10 cellular contexts compared by ENCODE assay signal in the genomic region with DNA sequence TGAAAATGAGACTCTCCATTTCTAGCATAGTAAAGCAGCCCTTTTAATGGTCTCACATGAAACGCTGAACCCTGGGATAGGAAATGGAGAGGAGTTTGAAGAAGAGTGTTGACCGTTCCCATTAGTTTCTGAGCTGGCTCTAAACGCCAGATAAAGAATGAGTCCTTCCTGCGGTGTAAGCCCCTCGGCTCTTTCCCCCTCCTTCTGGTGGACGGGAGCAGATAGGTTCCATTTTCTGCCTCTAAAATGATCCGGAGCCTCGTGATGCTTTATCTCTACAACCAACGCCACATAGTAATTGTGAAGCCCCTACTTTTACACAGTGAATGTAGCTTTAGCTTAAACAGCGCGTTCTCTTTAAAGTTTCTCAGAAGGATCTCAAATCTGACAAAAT. TPM values are rescaled to one million over a fixed set of nuclear protein-coding genes. Genes with fewer than 3 reads are reported as not detected.
DNase-seq lines count a peak whose midpoint lies in the region; ATAC-seq, FAIRE-seq and TF ChIP-seq lines count a peak whose summit lies in the region.
"Had no signal": no experiment of that assay in that cellular context is flagged by ENCODE, and none has a peak within 500 bp of the region (broad histone marks: within the 10 kb centered on the region; RNA-seq: fewer than 3 reads in every experiment).

No MANE protein-coding gene starts in this region.

- peaks cover 43% of the 10 kb centered on the region for H3K27me3 Mint-ChIP-seq in stimulated activated naive CD8-positive, alpha-beta T cell treated with anti-CD3 and anti-CD28 coated beads, Interleukin-15, Interleukin-2, amounts not matched to agents 100 ng/mL and 50 ng/mL, for 24 hours
- H3K27me3 Mint-ChIP-seq in stimulated activated naive CD8-positive, alpha-beta T cell treated with anti-CD3 and anti-CD28 coated beads, Interleukin-15, amount 100 ng/mL, for 72 hours, result peaks cover 45% of the 10 kb centered on the region
- peaks cover 2% of the 10 kb centered on the region for H3K27me3 Mint-ChIP-seq in endodermal cell (ENCODE audit: insufficient read depth)
- H3K27me3 Mint-ChIP-seq in naive thymus-derived CD4-positive, alpha-beta T cell, result peaks cover 18 to 49% (median 31%) of the 10 kb centered on the region in 5 donors

- peak overlapping the region; percentile 20 for H3K4me3 Mint-ChIP-seq in stimulated activated naive CD8-positive, alpha-beta T cell treated with anti-CD3 and anti-CD28 coated beads, Interleukin-15, Interleukin-2, amounts not matched to agents 100 ng/mL and 50 ng/mL, for 24 hours
- H3K4me3 Mint-ChIP-seq in stimulated activated naive CD8-positive, alpha-beta T cell treated with anti-CD3 and anti-CD28 coated beads, Interleukin-15, amount 100 ng/mL, for 72 hours, result peak overlapping the region in 1 of 2 donors; percentile 19
- peak overlapping the region; percentile 65 for H3K4me3 Mint-ChIP-seq in endodermal cell
- peak overlapping the region in 8 of 10 donors; percentile 13 to 80 (median 60) for H3K4me3 Mint-ChIP-seq in naive thymus-derived CD4-positive, alpha-beta T cell

- no peaks in the 10 kb centered on the region for H3K36me3 Mint-ChIP-seq in stimulated activated naive CD8-positive, alpha-beta T cell treated with anti-CD3 and anti-CD28 coated beads, Interleukin-15, Interleukin-2, amounts not matched to agents 100 ng/mL and 50 ng/mL, for 24 hours (ENCODE audit: low read depth)
- H3K36me3 Mint-ChIP-seq in endodermal cell (ENCODE audit: low read depth), result no peaks in the 10 kb centered on the region
- H3K36me3 Mint-ChIP-seq in naive thymus-derived CD4-positive, alpha-beta T cell, result no peaks in the 10 kb centered on the region

- H3K9me3 Mint-ChIP-seq in stimulated activated naive CD8-positive, alpha-beta T cell treated with anti-CD3 and anti-CD28 coated beads, Interleukin-15, Interleukin-2, amounts not matched to agents 100 ng/mL and 50 ng/mL, for 24 hours, result no peaks in the 10 kb centered on the region
- H3K9me3 Mint-ChIP-seq in stimulated activated naive CD8-positive, alpha-beta T cell treated with anti-CD3 and anti-CD28 coated beads, Interleukin-15, amount 100 ng/mL, for 72 hours, result no peaks in the 10 kb centered on the region
- H3K9me3 Mint-ChIP-seq in endodermal cell, result no peaks in the 10 kb centered on the region
- no peaks in the 10 kb centered on the region for H3K9me3 Mint-ChIP-seq in naive thymus-derived CD4-positive, alpha-beta T cell

- peak overlapping the region; percentile 53 for H3K27ac ChIP-seq in endodermal cell (ENCODE audit: low read depth, low read length)
- no peak overlapping the region for H3K27ac ChIP-seq in naive thymus-derived CD4-positive, alpha-beta T cell (ENCODE audit: low read depth, low read length)

- peak overlapping the region; percentile 75 for H3K4me3 ChIP-seq in endodermal cell (ENCODE audit: low read length)
- no peak overlapping the region for H3K4me3 ChIP-seq in naive thymus-derived CD4-positive, alpha-beta T cell (ENCODE audit: low read length)

- H3K9ac ChIP-seq in endodermal cell (ENCODE audit: extremely low read depth, low read length, poor library complexity, severe bottlenecking), result no peak overlapping the region

- H3K36me3 ChIP-seq in endodermal cell (ENCODE audit: control insufficient read depth, insufficient read depth, low read length), result no peaks in the 10 kb centered on the region
- H3K36me3 ChIP-seq in naive thymus-derived CD4-positive, alpha-beta T cell (ENCODE audit: control insufficient read depth in 2 of 3, insufficient read depth in 3 of 3, low read length in 3 of 3), result no peaks in the 10 kb centered on the region

- CTCF ChIA-PET in naive thymus-derived CD4-positive, alpha-beta T cell (lab: Charles Lee), result interaction anchor here (0.6 kb wide), 1 partner anchor 206 kb away, joined by 3 read pairs; no protein-coding TSS in a partner anchor

- no peaks in the 10 kb centered on the region for H3K4me1 ChIP-seq in endodermal cell (ENCODE audit: control insufficient read depth, insufficient read depth, low read length)
- peaks cover 0 to 11% of the 10 kb centered on the region in 2 donors for H3K4me1 ChIP-seq in naive thymus-derived CD4-positive, alpha-beta T cell (ENCODE audit: control insufficient read depth in 2 of 2, insufficient read depth in 2 of 2, low read length in 2 of 2)

- no peak overlapping the region for H3K27ac Mint-ChIP-seq in stimulated activated naive CD8-positive, alpha-beta T cell treated with anti-CD3 and anti-CD28 coated beads, Interleukin-15, Interleukin-2, amounts not matched to agents 100 ng/mL and 50 ng/mL, for 24 hours
- H3K27ac Mint-ChIP-seq in stimulated activated naive CD8-positive, alpha-beta T cell treated with anti-CD3 and anti-CD28 coated beads, Interleukin-15, amount 100 ng/mL, for 72 hours, result no peak overlapping the region
- peak overlapping the region; percentile 93 for H3K27ac Mint-ChIP-seq in endodermal cell
- no peak overlapping the region for H3K27ac Mint-ChIP-seq in naive thymus-derived CD4-positive, alpha-beta T cell

- peaks cover 21% of the 10 kb centered on the region for H3K4me1 Mint-ChIP-seq in stimulated activated naive CD8-positive, alpha-beta T cell treated with anti-CD3 and anti-CD28 coated beads, Interleukin-15, Interleukin-2, amounts not matched to agents 100 ng/mL and 50 ng/mL, for 24 hours (ENCODE audit: low read depth)
- H3K4me1 Mint-ChIP-seq in stimulated activated naive CD8-positive, alpha-beta T cell treated with anti-CD3 and anti-CD28 coated beads, Interleukin-15, amount 100 ng/mL, for 72 hours, result peaks cover 17% of the 10 kb centered on the region
- H3K4me1 Mint-ChIP-seq in endodermal cell, result peaks cover 21% of the 10 kb centered on the region
- peaks cover 5 to 22% (median 17%) of the 10 kb centered on the region in 7 donors for H3K4me1 Mint-ChIP-seq in naive thymus-derived CD4-positive, alpha-beta T cell

- POLR2A ChIA-PET in naive thymus-derived CD4-positive, alpha-beta T cell (lab: Charles Lee), result interaction anchor here (0.6 kb wide), 1 partner anchor 25 kb away, joined by 4 read pairs; no protein-coding TSS in a partner anchor

- FAIRE-seq in GM12892 (lab: Jason Lieb, UNC), result no peak

- WGBS in endodermal cell (ENCODE audit: insufficient coverage in 1 of 2, insufficient read length in 1 of 2), 2 experiments, result 8 to 18% methylated on average over 7 to 11 of the region's 11 CpGs

- intact Hi-C loops in naive thymus-derived CD4-positive, alpha-beta T cell (cut with micrococcal nuclease), result loop anchor here (2.0 kb wide), 2 partner anchors 26 to 28 kb away; no protein-coding TSS in a partner anchor

- no peaks in the 10 kb centered on the region for H3K27me3 ChIP-seq in endodermal cell (ENCODE audit: control insufficient read depth, insufficient read depth, low read length, poor library complexity, severe bottlenecking)
- H3K27me3 ChIP-seq in naive thymus-derived CD4-positive, alpha-beta T cell (ENCODE audit: control insufficient read depth in 2 of 2, insufficient read depth in 2 of 2, low read length in 2 of 2), result no peaks in the 10 kb centered on the region

- TF ChIP-seq POLR2A in GM12892 (IDR thresholded peaks at IDR 0.05; ENCODE audit: low read depth, low read length), result no peak

- no peaks in the 10 kb centered on the region for H3K9me3 ChIP-seq in endodermal cell (ENCODE audit: control insufficient read depth, low read length)
- no peaks in the 10 kb centered on the region for H3K9me3 ChIP-seq in naive thymus-derived CD4-positive, alpha-beta T cell (ENCODE audit: control insufficient read depth in 2 of 3, low read length in 3 of 3)

- DNase-seq in stimulated activated naive CD8-positive, alpha-beta T cell treated with anti-CD3 and anti-CD28 coated beads, Interleukin-15, amount 100 ng/mL, for 72 hours, result no peak
- peak; percentile 65 for DNase-seq in endodermal cell
- no peak for DNase-seq in naive thymus-derived CD4-positive, alpha-beta T cell
- DNase-seq in CD1c-positive myeloid dendritic cell (ENCODE audit: extremely low spot score), result no peak
- no peak for DNase-seq in GM12892 (ENCODE audit: insufficient read length)
- no peak for DNase-seq in ureter (ENCODE audit: low spot score)
- no peak for DNase-seq in activated CD8-positive, alpha-beta memory T cell treated with anti-CD3 and anti-CD28 coated beads, Interleukin-2, amount 50 U/mL, for 4 hours
- DNase-seq: AML-193, RPMI8226 had no signal

- no peak for TF ChIP-seq CTCF in endodermal cell (conservative IDR thresholded peaks at IDR 0.05)

- ATAC-seq in stimulated activated naive CD8-positive, alpha-beta T cell treated with anti-CD3 and anti-CD28 coated beads, Interleukin-15, amount 100 ng/mL, for 72 hours, result no peak
- no peak for ATAC-seq in naive thymus-derived CD4-positive, alpha-beta T cell

RNA-seq across cellular contexts. Expression of a gene that starts 24.1 kb away (rescaled TPM):
- total RNA-seq in endodermal cell, result 10 to 100 TPM; 60.2 to 77.9 TPM
- 61.3 TPM for polyA plus RNA-seq in endodermal cell (2013, experiment 1 of 2)
- 59.9 TPM for polyA plus RNA-seq in endodermal cell (2013, experiment 2 of 2)
- 10 to 100 TPM in 4 of 5 experiments, 1 to 10 TPM in 1; 1.9 to 60.4 (median 22.6) TPM for total RNA-seq in naive thymus-derived CD4-positive, alpha-beta T cell
- polyA plus RNA-seq in naive thymus-derived CD4-positive, alpha-beta T cell, result 1 to 10 TPM; 3.5 to 5.4 TPM
- 2.5 TPM for polyA plus RNA-seq in GM12892 (2012; ENCODE audit: missing spikeins)
- total RNA-seq in ureter, result 75.6 TPM
